17 cellular contexts compared by ENCODE assay signal in genomic region chr16:89467382-89467781, GRCh38. TPM values are rescaled to one million over a fixed set of nuclear protein-coding genes. Genes with fewer than 3 reads are reported as not detected.
DNase-seq lines count a peak whose midpoint lies in the region; ATAC-seq and TF ChIP-seq lines count a peak whose summit lies in the region.
"Had no signal": no experiment of that assay in that cellular context is flagged by ENCODE, and none has a peak within 500 bp of the region (broad histone marks: within the 10 kb centered on the region; RNA-seq: fewer than 3 reads in every experiment).

No MANE protein-coding gene starts in this region.

- H3K36me3 Mint-ChIP-seq in T-helper 1 cell treated with Interleukin-12 subunit alpha and Interleukin-12 subunit beta and Interleukin-4 antibody, amounts not matched to agents 30 μg/mL and 1 μg/mL, for 36 hours (ENCODE audit: low read depth) = no peaks in the 10 kb centered on the region
- no peaks in the 10 kb centered on the region for H3K36me3 Mint-ChIP-seq in natural killer cell
- H3K36me3 Mint-ChIP-seq in natural killer cell treated with Interleukin-12 subunit alpha and Interleukin-12 subunit beta and Interleukin-15 and Interleukin-18, amount 100 ng/mL, for 72 hours = no peaks in the 10 kb centered on the region
- H3K36me3 Mint-ChIP-seq in effector memory CD8-positive, alpha-beta T cell (ENCODE audit: insufficient read depth) = peaks cover 40% of the 10 kb centered on the region
- H3K36me3 Mint-ChIP-seq in neural progenitor cell = peaks cover 29% of the 10 kb centered on the region

- WGBS in body of pancreas, 2 donors = 89 to 92% methylated on average over 7 of the region's 7 CpGs

- no peak for TF ChIP-seq CTCF in natural killer cell (IDR thresholded peaks at IDR 0.05)
- TF ChIP-seq CTCF in body of pancreas (IDR thresholded peaks at IDR 0.05) = no peak
- TF ChIP-seq CTCF in neural progenitor cell (IDR thresholded peaks at IDR 0.05) = no peak

- peaks cover 85% of the 10 kb centered on the region for H4K20me1 ChIP-seq in neural progenitor cell (ENCODE audit: low read depth)

- no peak overlapping the region for H3K9ac ChIP-seq in neural progenitor cell
- H3K9ac ChIP-seq: BLaER1, KMS-11 had no signal

- H3K4me3 ChIP-seq in body of pancreas = no peak overlapping the region
- no peak overlapping the region for H3K4me3 ChIP-seq in neural progenitor cell
- H3K4me3 ChIP-seq: BLaER1, MG63 had no signal

- no peak overlapping the region for H3K4me2 ChIP-seq in neural progenitor cell
- H3K4me2 ChIP-seq: BLaER1, KMS-11 had no signal

- peaks cover 98% of the 10 kb centered on the region for H3K79me2 ChIP-seq in neural progenitor cell (ENCODE audit: low read depth)

- no peaks in the 10 kb centered on the region for H3K27me3 Mint-ChIP-seq in T-helper 1 cell treated with Interleukin-12 subunit alpha and Interleukin-12 subunit beta and Interleukin-4 antibody, amounts not matched to agents 30 μg/mL and 1 μg/mL, for 36 hours (ENCODE audit: low read depth)
- H3K27me3 Mint-ChIP-seq in natural killer cell (ENCODE audit: low read depth in 2 of 2) (no peaks in the 10 kb centered on the region), neural progenitor cell (ENCODE audit: insufficient read depth, low read depth) (no peaks in the 10 kb centered on the region)
- H3K27me3 Mint-ChIP-seq in natural killer cell treated with Interleukin-12 subunit alpha and Interleukin-12 subunit beta and Interleukin-15 and Interleukin-18, amount 100 ng/mL, for 72 hours = no peaks in the 10 kb centered on the region
- H3K27me3 Mint-ChIP-seq in effector memory CD8-positive, alpha-beta T cell = no peaks in the 10 kb centered on the region

- no peaks in the 10 kb centered on the region for H3K9me3 Mint-ChIP-seq in T-helper 1 cell treated with Interleukin-12 subunit alpha and Interleukin-12 subunit beta and Interleukin-4 antibody, amounts not matched to agents 30 μg/mL and 1 μg/mL, for 36 hours
- H3K9me3 Mint-ChIP-seq in natural killer cell = no peaks in the 10 kb centered on the region
- no peaks in the 10 kb centered on the region for H3K9me3 Mint-ChIP-seq in natural killer cell treated with Interleukin-12 subunit alpha and Interleukin-12 subunit beta and Interleukin-15 and Interleukin-18, amount 100 ng/mL, for 72 hours
- H3K9me3 Mint-ChIP-seq in effector memory CD8-positive, alpha-beta T cell = no peaks in the 10 kb centered on the region
- H3K9me3 Mint-ChIP-seq in neural progenitor cell = peaks cover 15% of the 10 kb centered on the region

- no peak overlapping the region for H2AFZ ChIP-seq in neural progenitor cell (replicated peaks)

- ATAC-seq in natural killer cell (peak in 2 of 3 donors; percentile 17 to 37), body of pancreas (no peak)
- no peak for ATAC-seq in natural killer cell treated with Interleukin-12 subunit alpha and Interleukin-12 subunit beta and Interleukin-15 and Interleukin-18, amount 100 ng/mL, for 72 hours
- ATAC-seq in effector memory CD8-positive, alpha-beta T cell (replicated peaks) = peak; percentile 34

- H3K9me3 ChIP-seq in body of pancreas (no peaks in the 10 kb centered on the region), neural progenitor cell (ENCODE audit: low read depth) (no peaks in the 10 kb centered on the region)
- H3K9me3 ChIP-seq: MG63 had no signal

- intact Hi-C loops in natural killer cell (cut with micrococcal nuclease) = no loop called here
- intact Hi-C loops in body of pancreas (cut with DNase I) = no loop called here

- no peak for DNase-seq in T-helper 1 cell
- no peak for DNase-seq in natural killer cell
- DNase-seq in natural killer cell treated with Interleukin-12 subunit alpha and Interleukin-12 subunit beta and Interleukin-15 and Interleukin-18, amount 100 ng/mL, for 72 hours (ENCODE audit: low spot score) = no peak
- no peak for DNase-seq in effector memory CD8-positive, alpha-beta T cell
- DNase-seq in superior temporal gyrus (ENCODE audit: extremely low spot score) = no peak
- DNase-seq in body of pancreas = no peak
- no peak for DNase-seq in neural progenitor cell (ENCODE audit: low spot score)
- DNase-seq: DMS53; MG63; NCI-H1092 treated with DMSO at 0.1 percent for 48 hours; NCI-H1694 treated with DMSO at 0.1 percent for 48 hours; NCI-H69; NK-92 treated with Interleukin-12 subunit alpha and Interleukin-12 subunit beta, amount 100 ng/mL, for 24 hours had no signal

- H3K36me3 ChIP-seq in body of pancreas (replicated peaks in 1 of 2; ENCODE audit: insufficient read depth in 1 of 2, low read depth in 2 of 2) = no peaks in the 10 kb centered on the region
- H3K36me3 ChIP-seq in neural progenitor cell = no peaks in the 10 kb centered on the region
- H3K36me3 ChIP-seq: MG63 had no signal

- peaks cover 33% of the 10 kb centered on the region for H3K4me1 Mint-ChIP-seq in T-helper 1 cell treated with Interleukin-12 subunit alpha and Interleukin-12 subunit beta and Interleukin-4 antibody, amounts not matched to agents 30 μg/mL and 1 μg/mL, for 36 hours (ENCODE audit: low read depth)
- H3K4me1 Mint-ChIP-seq in natural killer cell (peaks cover 38 to 76% of the 10 kb centered on the region in 2 donors), neural progenitor cell (peaks cover 26% of the 10 kb centered on the region)
- peaks cover 32 to 46% of the 10 kb centered on the region in 2 donors for H3K4me1 Mint-ChIP-seq in natural killer cell treated with Interleukin-12 subunit alpha and Interleukin-12 subunit beta and Interleukin-15 and Interleukin-18, amount 100 ng/mL, for 72 hours (ENCODE audit: low read depth in 2 of 2)
- peaks cover 57 to 61% of the 10 kb centered on the region in 2 donors for H3K4me1 Mint-ChIP-seq in effector memory CD8-positive, alpha-beta T cell (ENCODE audit: low read depth in 2 of 2)

- no peak overlapping the region for H3K27ac ChIP-seq in body of pancreas
- H3K27ac ChIP-seq in neural progenitor cell = no peak overlapping the region
- H3K27ac ChIP-seq: 22Rv1, BLaER1, KMS-11 had no signal

- H3K4me3 Mint-ChIP-seq in T-helper 1 cell treated with Interleukin-12 subunit alpha and Interleukin-12 subunit beta and Interleukin-4 antibody, amounts not matched to agents 30 μg/mL and 1 μg/mL, for 36 hours = no peak overlapping the region
- H3K4me3 Mint-ChIP-seq in natural killer cell = no peak overlapping the region
- no peak overlapping the region for H3K4me3 Mint-ChIP-seq in natural killer cell treated with Interleukin-12 subunit alpha and Interleukin-12 subunit beta and Interleukin-15 and Interleukin-18, amount 100 ng/mL, for 72 hours
- peak overlapping the region; percentile 38 to 62 for H3K4me3 Mint-ChIP-seq in effector memory CD8-positive, alpha-beta T cell
- H3K4me3 Mint-ChIP-seq in neural progenitor cell = no peak overlapping the region

- peaks cover 30% of the 10 kb centered on the region for H3F3A ChIP-seq in neural progenitor cell (ENCODE audit: low read depth)

- peak overlapping the region; percentile 36 for H3K27ac Mint-ChIP-seq in T-helper 1 cell treated with Interleukin-12 subunit alpha and Interleukin-12 subunit beta and Interleukin-4 antibody, amounts not matched to agents 30 μg/mL and 1 μg/mL, for 36 hours
- no peak overlapping the region for H3K27ac Mint-ChIP-seq in natural killer cell
- H3K27ac Mint-ChIP-seq in natural killer cell treated with Interleukin-12 subunit alpha and Interleukin-12 subunit beta and Interleukin-15 and Interleukin-18, amount 100 ng/mL, for 72 hours = no peak overlapping the region
- H3K27ac Mint-ChIP-seq in effector memory CD8-positive, alpha-beta T cell = peak overlapping the region; percentile 49 to 62
- no peak overlapping the region for H3K27ac Mint-ChIP-seq in neural progenitor cell

- H3K4me1 ChIP-seq in body of pancreas = peaks cover 38% of the 10 kb centered on the region
- H3K4me1 ChIP-seq in neural progenitor cell = peaks cover 21% of the 10 kb centered on the region

- H3K27me3 ChIP-seq in body of pancreas (no peaks in the 10 kb centered on the region), neural progenitor cell (no peaks in the 10 kb centered on the region)
- H3K27me3 ChIP-seq: BLaER1, MG63 had no signal

- no peak for TF ChIP-seq POLR2A in body of pancreas (IDR thresholded peaks at IDR 0.05)

RNA-seq across cellular contexts. Expression of gene ANKRD11, which starts 23.0 kb away (rescaled TPM):
- total RNA-seq in natural killer cell (100 to 1,000 TPM; 230 to 299 (median 287) TPM), body of pancreas (10 to 100 TPM; 52.1 to 97.9 TPM), neural progenitor cell (ENCODE audit: low replicate concordance) (47.3 and 68.1 TPM in 2 replicates)
- 100 to 1,000 TPM; 197 to 320 TPM for total RNA-seq in natural killer cell treated with Interleukin-12 subunit alpha and Interleukin-12 subunit beta and Interleukin-15 and Interleukin-18, amount 100 ng/mL, for 72 hours

RNA-seq across cellular contexts. Expression of gene SPG7, which starts 40.8 kb away (rescaled TPM):
- 100 to 1,000 TPM; 142 to 195 (median 180) TPM for total RNA-seq in natural killer cell
- 100 to 1,000 TPM in 1 of 2 donors, 10 to 100 TPM in 1; 88.6 to 188 TPM for total RNA-seq in natural killer cell treated with Interleukin-12 subunit alpha and Interleukin-12 subunit beta and Interleukin-15 and Interleukin-18, amount 100 ng/mL, for 72 hours
- total RNA-seq in body of pancreas = 100 to 1,000 TPM; 107 to 152 TPM
- 122 and 240 TPM in 2 replicates for total RNA-seq in neural progenitor cell (ENCODE audit: low replicate concordance)

Comparison
In these comparisons a context has a peak if more than half of its experiments do, and no peak if none do; other contexts are left out.
1. ATAC-seq: peak in natural killer cell (2 of 3) and effector memory CD8-positive, alpha-beta T cell (single experiment); none in natural killer cell treated with Interleukin-12 subunit alpha and Interleukin-12 subunit beta and Interleukin-15 and Interleukin-18, amount 100 ng/mL, for 72 hours (0 of 2) and body of pancreas (single experiment).
2. H3K27ac Mint-ChIP-seq: peak in T-helper 1 cell treated with Interleukin-12 subunit alpha and Interleukin-12 subunit beta and Interleukin-4 antibody, amounts not matched to agents 30 μg/mL and 1 μg/mL, for 36 hours (single experiment) and effector memory CD8-positive, alpha-beta T cell (2 of 2); none in natural killer cell (0 of 2), natural killer cell treated with Interleukin-12 subunit alpha and Interleukin-12 subunit beta and Interleukin-15 and Interleukin-18, amount 100 ng/mL, for 72 hours (0 of 2) and neural progenitor cell (single experiment).
3. H3K4me3 Mint-ChIP-seq: peak in effector memory CD8-positive, alpha-beta T cell (2 of 2); none in T-helper 1 cell treated with Interleukin-12 subunit alpha and Interleukin-12 subunit beta and Interleukin-4 antibody, amounts not matched to agents 30 μg/mL and 1 μg/mL, for 36 hours (single experiment), natural killer cell (single experiment), natural killer cell treated with Interleukin-12 subunit alpha and Interleukin-12 subunit beta and Interleukin-15 and Interleukin-18, amount 100 ng/mL, for 72 hours (single experiment) and neural progenitor cell (single experiment).